8 cellular contexts compared by ENCODE assay signal in the genomic region with DNA sequence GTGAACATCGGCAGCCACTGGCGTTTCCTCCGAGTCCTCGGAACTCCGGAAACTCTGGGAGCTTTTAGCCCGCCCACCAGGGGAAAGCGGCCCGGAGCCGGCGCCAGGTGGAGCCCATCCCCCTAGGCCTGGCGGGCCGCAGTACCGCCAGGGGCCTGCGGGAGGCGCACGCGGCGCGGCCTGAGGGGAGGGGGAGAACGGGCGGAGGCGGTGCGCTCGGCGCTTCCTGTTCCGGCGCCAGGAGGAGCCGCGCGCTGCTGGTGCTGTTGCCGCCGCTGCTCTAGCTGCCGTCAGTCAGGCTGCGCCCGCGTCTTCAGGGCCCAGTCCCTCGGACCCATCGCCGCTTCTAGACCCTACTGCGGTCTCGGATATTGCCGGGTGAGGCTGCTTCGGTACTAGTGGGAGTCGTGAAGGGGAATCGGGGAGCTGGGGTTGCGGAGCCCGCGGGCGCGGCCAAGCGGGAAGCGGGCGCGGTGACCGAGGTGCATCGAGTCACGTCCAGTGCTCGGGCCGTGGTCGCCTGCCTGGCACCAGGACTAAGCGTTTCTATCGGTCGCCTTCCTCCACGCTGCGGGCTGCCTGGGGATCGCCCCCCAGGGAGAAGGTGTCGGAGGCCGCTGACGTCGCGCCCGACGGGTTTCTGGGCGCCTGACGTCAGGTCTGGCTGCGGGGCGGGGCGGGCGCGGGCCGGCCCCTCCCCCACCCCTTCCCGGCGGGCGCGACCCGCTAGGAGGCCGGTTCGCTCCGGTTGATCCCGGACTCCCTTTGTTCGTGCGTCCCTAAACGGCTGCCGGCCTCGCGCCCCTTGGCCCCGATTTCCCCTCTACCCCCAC. TPM values are rescaled to one million over a fixed set of nuclear protein-coding genes. Genes with fewer than 3 reads are reported as not detected.
A peak's percentile ranks its signal among the peaks of the same experiment; 100 is the strongest.
DNase-seq lines count a peak whose midpoint lies in the region; ATAC-seq and TF ChIP-seq lines count a peak whose summit lies in the region.

A gene (plus strand): TSS at position 222 of the 833 bp plus-strand sequence. CDS start 10,037 bp downstream, outside the sequence.

- peak; percentile 97 for DNase-seq in AG08395 (ENCODE audit: low spot score)
- DNase-seq in NCI-H2227 treated with DMSO at 0.1 percent for 48 hours (lab: John Stamatoyannopoulos, UW) = peak; percentile 95
- DNase-seq in WTC11 (ENCODE audit: low spot score) = peak; percentile 94
- DNase-seq in cardiac fibroblast (ENCODE audit: low read depth in 2 of 2) = peak; percentile 93 to 95
- peak; percentile 93 for DNase-seq in inferior parietal cortex (ENCODE audit: extremely low spot score)
- peak; percentile 76 to 83 for DNase-seq in stimulated activated CD4-positive, alpha-beta T cell treated with anti-CD3 and anti-CD28 coated beads, Interleukin-12 subunit alpha, Interleukin-12 subunit beta, amount 100 ng/mL, for 24 hours (ENCODE audit: low read depth in 2 of 2)

- peaks cover 30% of the 10 kb centered on the region for H3K4me1 Mint-ChIP-seq in WTC11

- H3K9me3 Mint-ChIP-seq in WTC11 = no peaks in the 10 kb centered on the region

- TF ChIP-seq CTCF in WTC11 (IDR thresholded peaks at IDR 0.05) (peak; percentile 95), cardiac fibroblast (IDR thresholded peaks at IDR 0.05; ENCODE audit: low read depth, low read length) (peak; percentile 61)

- H3K4me3 ChIP-seq in cardiac fibroblast (replicated peaks in 1 of 2; ENCODE audit: low read depth in 2 of 2, low read length in 2 of 2) = peak within 1 kb of the TSS; percentile 93 to 99

- CTCF ChIA-PET in WTC11 (lab: Charles Lee) = interaction anchor here (0.5 to 3.1 kb wide), 41 partner anchors 8 to 492 kb away, joined by 3 to 43 read pairs (median 4); a partner anchor contains a TSS

- no peaks in the 10 kb centered on the region for H3K27me3 Mint-ChIP-seq in WTC11 (ENCODE audit: low read depth)

- POLR2A ChIA-PET in WTC11 (lab: Charles Lee) = interaction anchor here (0.5 to 3.1 kb wide), 12 partner anchors 10 to 659 kb away, joined by 3 to 44 read pairs (median 4); a partner anchor contains a TSS

- peak within 1 kb of the TSS; percentile 93 for H3K4me3 Mint-ChIP-seq in WTC11

- ATAC-seq in GM18907 (IDR thresholded peaks at IDR 0.05; ENCODE audit: unreplicated experiment) (peak; percentile 89), HG03159 (IDR thresholded peaks at IDR 0.05; ENCODE audit: unreplicated experiment) (peak; percentile 77), WTC11 (peak; percentile 93)

- H3K36me3 Mint-ChIP-seq in WTC11 = peaks cover 8% of the 10 kb centered on the region

- H3K27ac Mint-ChIP-seq in WTC11 = peak within 1 kb of the TSS; percentile 100

TF ChIP-seq in WTC11, 78 proteins besides CTCF, POLR2A, EP300 and RAD21 (continues in another document):
- no peak for TF ChIP-seq NR2C2 (CRISPR knock-in tag; IDR thresholded peaks at IDR 0.05)
- TF ChIP-seq CBFB (CRISPR knock-in tag; IDR thresholded peaks at IDR 0.05; ENCODE audit: low read depth) = peak; percentile 94; the same call in 1 of the 2 replicates
- TF ChIP-seq HMGA2 (CRISPR knock-in tag; IDR thresholded peaks at IDR 0.05) = no peak; the same call in 1 of the 2 replicates
- TF ChIP-seq FOXP1 (CRISPR knock-in tag; IDR thresholded peaks at IDR 0.05; ENCODE audit: borderline replicate concordance) = peak; percentile 66; the same call in 1 of the 2 replicates
- no peak for TF ChIP-seq ELF4 (CRISPR knock-in tag; IDR thresholded peaks at IDR 0.05; ENCODE audit: low read depth)
- TF ChIP-seq ZNF121 (CRISPR knock-in tag; IDR thresholded peaks at IDR 0.05) = no peak
- TF ChIP-seq ZBTB21 (CRISPR knock-in tag; IDR thresholded peaks at IDR 0.05; ENCODE audit: borderline replicate concordance) = peak; percentile 96
- TF ChIP-seq, protein P1, sequence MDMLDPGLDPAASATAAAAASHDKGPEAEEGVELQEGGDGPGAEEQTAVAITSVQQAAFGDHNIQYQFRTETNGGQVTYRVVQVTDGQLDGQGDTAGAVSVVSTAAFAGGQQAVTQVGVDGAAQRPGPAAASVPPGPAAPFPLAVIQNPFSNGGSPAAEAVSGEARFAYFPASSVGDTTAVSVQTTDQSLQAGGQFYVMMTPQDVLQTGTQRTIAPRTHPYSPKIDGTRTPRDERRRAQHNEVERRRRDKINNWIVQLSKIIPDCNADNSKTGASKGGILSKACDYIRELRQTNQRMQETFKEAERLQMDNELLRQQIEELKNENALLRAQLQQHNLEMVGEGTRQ (CRISPR knock-in tag; IDR thresholded peaks at IDR 0.05) = 0 out of 2 replicates have a peak, but pooled peaks have one; percentile 45
- TF ChIP-seq, protein P2, sequence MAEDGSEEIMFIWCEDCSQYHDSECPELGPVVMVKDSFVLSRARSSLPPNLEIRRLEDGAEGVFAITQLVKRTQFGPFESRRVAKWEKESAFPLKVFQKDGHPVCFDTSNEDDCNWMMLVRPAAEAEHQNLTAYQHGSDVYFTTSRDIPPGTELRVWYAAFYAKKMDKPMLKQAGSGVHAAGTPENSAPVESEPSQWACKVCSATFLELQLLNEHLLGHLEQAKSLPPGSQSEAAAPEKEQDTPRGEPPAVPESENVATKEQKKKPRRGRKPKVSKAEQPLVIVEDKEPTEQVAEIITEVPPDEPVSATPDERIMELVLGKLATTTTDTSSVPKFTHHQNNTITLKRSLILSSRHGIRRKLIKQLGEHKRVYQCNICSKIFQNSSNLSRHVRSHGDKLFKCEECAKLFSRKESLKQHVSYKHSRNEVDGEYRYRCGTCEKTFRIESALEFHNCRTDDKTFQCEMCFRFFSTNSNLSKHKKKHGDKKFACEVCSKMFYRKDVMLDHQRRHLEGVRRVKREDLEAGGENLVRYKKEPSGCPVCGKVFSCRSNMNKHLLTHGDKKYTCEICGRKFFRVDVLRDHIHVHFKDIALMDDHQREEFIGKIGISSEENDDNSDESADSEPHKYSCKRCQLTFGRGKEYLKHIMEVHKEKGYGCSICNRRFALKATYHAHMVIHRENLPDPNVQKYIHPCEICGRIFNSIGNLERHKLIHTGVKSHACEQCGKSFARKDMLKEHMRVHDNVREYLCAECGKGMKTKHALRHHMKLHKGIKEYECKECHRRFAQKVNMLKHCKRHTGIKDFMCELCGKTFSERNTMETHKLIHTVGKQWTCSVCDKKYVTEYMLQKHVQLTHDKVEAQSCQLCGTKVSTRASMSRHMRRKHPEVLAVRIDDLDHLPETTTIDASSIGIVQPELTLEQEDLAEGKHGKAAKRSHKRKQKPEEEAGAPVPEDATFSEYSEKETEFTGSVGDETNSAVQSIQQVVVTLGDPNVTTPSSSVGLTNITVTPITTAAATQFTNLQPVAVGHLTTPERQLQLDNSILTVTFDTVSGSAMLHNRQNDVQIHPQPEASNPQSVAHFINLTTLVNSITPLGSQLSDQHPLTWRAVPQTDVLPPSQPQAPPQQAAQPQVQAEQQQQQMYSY (CRISPR knock-in tag; IDR thresholded peaks at IDR 0.05) = peak; percentile 93
- TF ChIP-seq PRRX2 (CRISPR knock-in tag; IDR thresholded peaks at IDR 0.05) = no peak
- TF ChIP-seq, protein P3, sequence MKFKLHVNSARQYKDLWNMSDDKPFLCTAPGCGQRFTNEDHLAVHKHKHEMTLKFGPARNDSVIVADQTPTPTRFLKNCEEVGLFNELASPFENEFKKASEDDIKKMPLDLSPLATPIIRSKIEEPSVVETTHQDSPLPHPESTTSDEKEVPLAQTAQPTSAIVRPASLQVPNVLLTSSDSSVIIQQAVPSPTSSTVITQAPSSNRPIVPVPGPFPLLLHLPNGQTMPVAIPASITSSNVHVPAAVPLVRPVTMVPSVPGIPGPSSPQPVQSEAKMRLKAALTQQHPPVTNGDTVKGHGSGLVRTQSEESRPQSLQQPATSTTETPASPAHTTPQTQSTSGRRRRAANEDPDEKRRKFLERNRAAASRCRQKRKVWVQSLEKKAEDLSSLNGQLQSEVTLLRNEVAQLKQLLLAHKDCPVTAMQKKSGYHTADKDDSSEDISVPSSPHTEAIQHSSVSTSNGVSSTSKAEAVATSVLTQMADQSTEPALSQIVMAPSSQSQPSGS (CRISPR knock-in tag; IDR thresholded peaks at IDR 0.05; ENCODE audit: borderline replicate concordance, low read depth) = no peak
- TF ChIP-seq ZNF317 (CRISPR knock-in tag; IDR thresholded peaks at IDR 0.05; ENCODE audit: borderline replicate concordance, low read depth) = no peak
- TF ChIP-seq, protein P4, sequence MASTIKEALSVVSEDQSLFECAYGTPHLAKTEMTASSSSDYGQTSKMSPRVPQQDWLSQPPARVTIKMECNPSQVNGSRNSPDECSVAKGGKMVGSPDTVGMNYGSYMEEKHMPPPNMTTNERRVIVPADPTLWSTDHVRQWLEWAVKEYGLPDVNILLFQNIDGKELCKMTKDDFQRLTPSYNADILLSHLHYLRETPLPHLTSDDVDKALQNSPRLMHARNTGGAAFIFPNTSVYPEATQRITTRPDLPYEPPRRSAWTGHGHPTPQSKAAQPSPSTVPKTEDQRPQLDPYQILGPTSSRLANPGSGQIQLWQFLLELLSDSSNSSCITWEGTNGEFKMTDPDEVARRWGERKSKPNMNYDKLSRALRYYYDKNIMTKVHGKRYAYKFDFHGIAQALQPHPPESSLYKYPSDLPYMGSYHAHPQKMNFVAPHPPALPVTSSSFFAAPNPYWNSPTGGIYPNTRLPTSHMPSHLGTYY (CRISPR knock-in tag; IDR thresholded peaks at IDR 0.05) = no peak
- 0 out of 2 replicates have a peak, but pooled peaks have one; percentile 34 for TF ChIP-seq ZNF423 (CRISPR knock-in tag; IDR thresholded peaks at IDR 0.05)
- TF ChIP-seq, protein P5, sequence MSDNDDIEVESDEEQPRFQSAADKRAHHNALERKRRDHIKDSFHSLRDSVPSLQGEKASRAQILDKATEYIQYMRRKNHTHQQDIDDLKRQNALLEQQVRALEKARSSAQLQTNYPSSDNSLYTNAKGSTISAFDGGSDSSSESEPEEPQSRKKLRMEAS (CRISPR knock-in tag; IDR thresholded peaks at IDR 0.05) = peak; percentile 86
- peak; percentile 90 for TF ChIP-seq SMAD3 (CRISPR knock-in tag; IDR thresholded peaks at IDR 0.05; ENCODE audit: borderline replicate concordance)
- TF ChIP-seq ZNF416 (CRISPR knock-in tag; IDR thresholded peaks at IDR 0.05) = peak; percentile 73; the same call in 1 of the 2 replicates
- TF ChIP-seq, protein P6, sequence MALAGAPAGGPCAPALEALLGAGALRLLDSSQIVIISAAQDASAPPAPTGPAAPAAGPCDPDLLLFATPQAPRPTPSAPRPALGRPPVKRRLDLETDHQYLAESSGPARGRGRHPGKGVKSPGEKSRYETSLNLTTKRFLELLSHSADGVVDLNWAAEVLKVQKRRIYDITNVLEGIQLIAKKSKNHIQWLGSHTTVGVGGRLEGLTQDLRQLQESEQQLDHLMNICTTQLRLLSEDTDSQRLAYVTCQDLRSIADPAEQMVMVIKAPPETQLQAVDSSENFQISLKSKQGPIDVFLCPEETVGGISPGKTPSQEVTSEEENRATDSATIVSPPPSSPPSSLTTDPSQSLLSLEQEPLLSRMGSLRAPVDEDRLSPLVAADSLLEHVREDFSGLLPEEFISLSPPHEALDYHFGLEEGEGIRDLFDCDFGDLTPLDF (CRISPR knock-in tag; IDR thresholded peaks at IDR 0.05) = peak; percentile 75; the same call in 1 of the 2 replicates
- peak; percentile 79 for TF ChIP-seq CREM (CRISPR knock-in tag; IDR thresholded peaks at IDR 0.05)
- TF ChIP-seq SMAD4 (CRISPR knock-in tag; IDR thresholded peaks at IDR 0.05) = no peak

RNA-seq across cellular contexts. Expression of the gene that starts here (rescaled TPM):
- total RNA-seq in WTC11 (2021) = 97.9 to 107 TPM (median 107 TPM) in 3 replicates

Comparison
In these comparisons a context has a peak if more than half of its experiments do, and no peak if none do; other contexts are left out.
1. Peak in every context shown above with its lines: DNase-seq, ATAC-seq and H3K4me3 ChIP-seq.